In the genomic region with DNA sequence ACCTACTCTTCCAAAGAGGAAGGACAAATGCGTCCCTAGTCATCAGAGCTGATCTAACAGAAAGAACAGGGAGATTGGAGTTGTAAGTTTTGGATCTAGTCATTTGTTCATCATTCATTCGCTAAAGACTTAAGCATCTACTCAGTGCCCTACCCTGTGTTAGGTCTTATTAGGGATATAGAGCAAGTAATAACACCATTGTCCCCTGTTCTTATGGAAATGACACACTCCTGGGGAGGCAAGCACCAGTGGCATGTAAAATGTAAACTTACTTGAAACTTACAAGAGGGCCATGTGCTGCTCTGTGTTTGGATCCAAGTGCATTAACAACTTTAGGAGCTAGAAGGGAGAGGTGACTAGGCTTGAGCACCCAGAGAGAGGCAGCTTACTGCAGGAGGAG, we compare ENCODE assay signal across 8 cellular contexts.
"Had no signal": no experiment of that assay in that cellular context is flagged by ENCODE, and none has a peak within 500 bp of the region (broad histone marks: within the 10 kb centered on the region; RNA-seq: fewer than 3 reads in every experiment).

No MANE protein-coding gene starts in this region.

- H2AFZ ChIP-seq: GM23248 had no signal

- FAIRE-seq: H1, H54, K562 had no signal

- H3K9ac ChIP-seq: GM23248 had no signal

- H3K27ac ChIP-seq: GM23248, HL-60 had no signal

- H3K4me3 ChIP-seq: GM23248, K562 had no signal

- H3K27ac Mint-ChIP-seq: H9 had no signal

- DNase-seq: GM23248, H9, HCEC 1CT, IMR-90 had no signal

- ATAC-seq: K562 had no signal

- H3K9me3 Mint-ChIP-seq: H9 had no signal

- H3K4me3 Mint-ChIP-seq: H9 had no signal
